8 cellular contexts compared by ENCODE assay signal in genomic region chr17:78879679-78880186, GRCh38. TPM values are rescaled to one million over a fixed set of nuclear protein-coding genes. Genes with fewer than 3 reads are reported as not detected.
DNase-seq lines count a peak whose midpoint lies in the region; ATAC-seq and TF ChIP-seq lines count a peak whose summit lies in the region.

No MANE protein-coding gene starts in this region.

- H3K27me3 Mint-ChIP-seq in activated CD8-positive, alpha-beta memory T cell treated with anti-CD3 and anti-CD28 coated beads, Interleukin-2, amount 10 ng/mL, durations not matched to agents 7 days and 5 days, result peaks cover 37% of the 10 kb centered on the region
- no peaks in the 10 kb centered on the region for H3K27me3 Mint-ChIP-seq in Calu3 (ENCODE audit: unreplicated experiment)

- DNase-seq in activated CD8-positive, alpha-beta memory T cell treated with anti-CD3 and anti-CD28 coated beads, Interleukin-2, amount 10 ng/mL, durations not matched to agents 7 days and 5 days, result no peak
- no peak for DNase-seq in activated CD8-positive, alpha-beta memory T cell treated with anti-CD3 and anti-CD28 coated beads for 24 hours
- DNase-seq in astrocyte of the hippocampus (ENCODE audit: low read depth, low spot score), result peak; percentile 62
- peak in 2 of 3 donors; percentile 62 to 68 for DNase-seq in right lobe of liver
- no peak for DNase-seq in stomach
- DNase-seq in Calu3, result no peak

- H3K27me3 ChIP-seq in right lobe of liver (no peaks in the 10 kb centered on the region), stomach (no peaks in the 10 kb centered on the region)

- no peaks in the 10 kb centered on the region for H3K36me3 Mint-ChIP-seq in activated CD8-positive, alpha-beta memory T cell treated with anti-CD3 and anti-CD28 coated beads, Interleukin-2, amount 10 ng/mL, durations not matched to agents 7 days and 5 days
- peaks cover 51% of the 10 kb centered on the region for H3K36me3 Mint-ChIP-seq in Calu3 (ENCODE audit: insufficient read depth, unreplicated experiment)

- no TSS peak for BruUV-seq in Calu3 (replicated peaks; lab: Mats Ljungman, UMichigan)

- no peaks in the 10 kb centered on the region for H3K9me3 ChIP-seq in right lobe of liver
- no peaks in the 10 kb centered on the region for H3K9me3 ChIP-seq in stomach

- H3K27ac ChIP-seq in right lobe of liver (peak overlapping the region; percentile 63 to 81 (median 64)), stomach (peak overlapping the region; percentile 70 to 95 (median 86))

- H3K36me3 ChIP-seq in right lobe of liver, result no peaks in the 10 kb centered on the region
- no peaks in the 10 kb centered on the region for H3K36me3 ChIP-seq in stomach

- TF ChIP-seq EP300 in stomach (IDR thresholded peaks at IDR 0.05), result no peak

- 49% methylated on average over 7 of the region's 26 CpGs for WGBS in right lobe of liver (ENCODE audit: insufficient coverage, low coverage, low lambda C conversion rate, missing lambda C conversion rate)
- WGBS in stomach, 5 donors, result 44 to 71% (median 62%) methylated on average over 25 to 26 of the region's 26 CpGs

- H3K4me1 ChIP-seq in right lobe of liver (peaks cover 0 to 8% (median under 1%) of the 10 kb centered on the region in 4 donors), stomach (peaks cover 52 to 100% (median 88%) of the 10 kb centered on the region in 4 donors)

- peak overlapping the region; percentile 36 for H3K4me3 Mint-ChIP-seq in activated CD8-positive, alpha-beta memory T cell treated with anti-CD3 and anti-CD28 coated beads, Interleukin-2, amount 10 ng/mL, durations not matched to agents 7 days and 5 days
- H3K4me3 Mint-ChIP-seq in Calu3 (ENCODE audit: low read depth, unreplicated experiment), result no peak overlapping the region

- H3K4me1 Mint-ChIP-seq in activated CD8-positive, alpha-beta memory T cell treated with anti-CD3 and anti-CD28 coated beads, Interleukin-2, amount 10 ng/mL, durations not matched to agents 7 days and 5 days, result peaks cover 20% of the 10 kb centered on the region
- H3K4me1 Mint-ChIP-seq in Calu3 (ENCODE audit: low read depth, unreplicated experiment), result peaks cover 33% of the 10 kb centered on the region

- H3K27ac Mint-ChIP-seq in activated CD8-positive, alpha-beta memory T cell treated with anti-CD3 and anti-CD28 coated beads, Interleukin-2, amount 10 ng/mL, durations not matched to agents 7 days and 5 days, result peak overlapping the region; percentile 24
- H3K27ac Mint-ChIP-seq in Calu3 (ENCODE audit: unreplicated experiment), result no peak overlapping the region

- H3K9me3 Mint-ChIP-seq in activated CD8-positive, alpha-beta memory T cell treated with anti-CD3 and anti-CD28 coated beads, Interleukin-2, amount 10 ng/mL, durations not matched to agents 7 days and 5 days (ENCODE audit: low read depth), result no peaks in the 10 kb centered on the region
- no peaks in the 10 kb centered on the region for H3K9me3 Mint-ChIP-seq in Calu3 (ENCODE audit: low read depth, unreplicated experiment)

- no peak overlapping the region for H3K4me3 ChIP-seq in right lobe of liver
- H3K4me3 ChIP-seq in stomach, result peak overlapping the region in 3 of 4 donors; percentile 4 to 14 (median 6)

- ATAC-seq in activated CD8-positive, alpha-beta memory T cell treated with anti-CD3 and anti-CD28 coated beads, Interleukin-2, amount 10 ng/mL, durations not matched to agents 7 days and 5 days, result peak; percentile 48
- peak; percentile 35 to 52 (median 38) for ATAC-seq in right lobe of liver
- no peak for ATAC-seq in HG03354 (IDR thresholded peaks at IDR 0.05; ENCODE audit: poor library complexity, severe bottlenecking, unreplicated experiment)
- ATAC-seq in HG03521 (IDR thresholded peaks at IDR 0.05; ENCODE audit: unreplicated experiment), result no peak

- no peak for TF ChIP-seq POLR2A in right lobe of liver (IDR thresholded peaks at IDR 0.05)
- no peak for TF ChIP-seq POLR2A in stomach (IDR thresholded peaks at IDR 0.05)

- CTCF ChIA-PET in activated CD8-positive, alpha-beta memory T cell treated with anti-CD3 and anti-CD28 coated beads, Interleukin-2, amount 10 ng/mL, durations not matched to agents 7 days and 5 days (lab: Charles Lee), result interaction anchor here (0.8 to 0.9 kb wide), 2 partner anchors 14 to 91 kb away, joined by 3 read pairs; no protein-coding TSS in a partner anchor
- CTCF ChIA-PET in Calu3 (lab: Charles Lee), result no interaction called here

- intact Hi-C loops in right lobe of liver (cut with DNase I) (no loop called here), stomach (cut with DNase I; ENCODE audit: low total_unique reads) (no loop called here), Calu3 (cut with micrococcal nuclease; ENCODE audit: unreplicated experiment) (loop anchor here (5.0 kb wide), 1 partner anchor 43 kb away; no protein-coding TSS in a partner anchor)

- TF ChIP-seq CTCF in right lobe of liver (IDR thresholded peaks at IDR 0.05) (no peak), stomach (IDR thresholded peaks at IDR 0.05) (no peak), Calu3 (IDR thresholded peaks at IDR 0.05; ENCODE audit: unreplicated experiment) (no peak)

RNA-seq across cellular contexts. Expression of gene CEP295NL, which starts 23.3 kb away (rescaled TPM):
- under 1 TPM in 1 of 2 experiments, not detected in 1; 0.29 TPM for total RNA-seq in activated CD8-positive, alpha-beta memory T cell treated with anti-CD3 and anti-CD28 coated beads, Interleukin-2, amount 10 ng/mL, durations not matched to agents 7 days and 5 days
- total RNA-seq in right lobe of liver, result 1 to 10 TPM in 1 of 6 experiments, under 1 TPM in 5; 0.19 to 1.0 (median 0.53) TPM
- 10 to 100 TPM in 2 of 5 donors, 1 to 10 TPM in 3; 4.2 to 23.9 (median 7.1) TPM for total RNA-seq in stomach
- under 1 TPM in 2 of 3 donors, not detected in 1; 0.31 to 0.40 TPM for polyA plus RNA-seq in stomach
- 4.6 and 6.0 TPM in 2 replicates for total RNA-seq in Calu3 (2022)

RNA-seq across cellular contexts. Expression of gene USP36, which starts 39.1 kb away (rescaled TPM):
- 10 to 100 TPM; 84.5 to 94.3 TPM for total RNA-seq in activated CD8-positive, alpha-beta memory T cell treated with anti-CD3 and anti-CD28 coated beads, Interleukin-2, amount 10 ng/mL, durations not matched to agents 7 days and 5 days
- total RNA-seq in right lobe of liver (10 to 100 TPM; 12.7 to 27.8 (median 18.7) TPM), stomach (100 to 1,000 TPM in 1 of 5 donors, 10 to 100 TPM in 4; 33.3 to 106 (median 42.0) TPM), Calu3 (2022) (79.5 and 84.3 TPM in 2 replicates)
- polyA plus RNA-seq in stomach, result 10 to 100 TPM; 14.2 to 20.9 (median 15.3) TPM

RNA-seq across cellular contexts. Expression of gene TIMP2, which starts 45.5 kb away (rescaled TPM):
- 1 to 10 TPM; 1.7 to 2.9 TPM for total RNA-seq in activated CD8-positive, alpha-beta memory T cell treated with anti-CD3 and anti-CD28 coated beads, Interleukin-2, amount 10 ng/mL, durations not matched to agents 7 days and 5 days
- total RNA-seq in right lobe of liver (10 to 100 TPM; 18.9 to 36.1 (median 26.7) TPM), stomach (10 to 100 TPM; 37.4 to 100.0 (median 66.1) TPM), Calu3 (2022) (246 and 262 TPM in 2 replicates)
- 10 to 100 TPM; 20.9 to 34.4 (median 29.4) TPM for polyA plus RNA-seq in stomach

Comparison
In these comparisons a context has a peak if more than half of its experiments do, and no peak if none do; other contexts are left out.
1. ATAC-seq: peak in activated CD8-positive, alpha-beta memory T cell treated with anti-CD3 and anti-CD28 coated beads, Interleukin-2, amount 10 ng/mL, durations not matched to agents 7 days and 5 days (single experiment) and right lobe of liver (4 of 4); none in HG03354 (single experiment) and HG03521 (single experiment).
2. DNase-seq: peak in astrocyte of the hippocampus (single experiment) and right lobe of liver (2 of 3); none in activated CD8-positive, alpha-beta memory T cell treated with anti-CD3 and anti-CD28 coated beads, Interleukin-2, amount 10 ng/mL, durations not matched to agents 7 days and 5 days (single experiment), activated CD8-positive, alpha-beta memory T cell treated with anti-CD3 and anti-CD28 coated beads for 24 hours (single experiment), stomach (single experiment) and Calu3 (single experiment).
3. H3K4me3 ChIP-seq: peak in stomach (3 of 4); none in right lobe of liver (0 of 3).
4. RNA of gene TIMP2, which starts 45.5 kb away (total RNA-seq): 246 to 262 TPM in Calu3, 37.4 to 100.0 TPM in stomach and 18.9 to 36.1 TPM in right lobe of liver; 1.7 to 2.9 TPM in activated CD8-positive, alpha-beta memory T cell treated with anti-CD3 and anti-CD28 coated beads, Interleukin-2, amount 10 ng/mL, durations not matched to agents 7 days and 5 days; every median in the first group is over 4 times any median in the second.